ENCODE assay signal across 8 cellular contexts in the genomic region with DNA sequence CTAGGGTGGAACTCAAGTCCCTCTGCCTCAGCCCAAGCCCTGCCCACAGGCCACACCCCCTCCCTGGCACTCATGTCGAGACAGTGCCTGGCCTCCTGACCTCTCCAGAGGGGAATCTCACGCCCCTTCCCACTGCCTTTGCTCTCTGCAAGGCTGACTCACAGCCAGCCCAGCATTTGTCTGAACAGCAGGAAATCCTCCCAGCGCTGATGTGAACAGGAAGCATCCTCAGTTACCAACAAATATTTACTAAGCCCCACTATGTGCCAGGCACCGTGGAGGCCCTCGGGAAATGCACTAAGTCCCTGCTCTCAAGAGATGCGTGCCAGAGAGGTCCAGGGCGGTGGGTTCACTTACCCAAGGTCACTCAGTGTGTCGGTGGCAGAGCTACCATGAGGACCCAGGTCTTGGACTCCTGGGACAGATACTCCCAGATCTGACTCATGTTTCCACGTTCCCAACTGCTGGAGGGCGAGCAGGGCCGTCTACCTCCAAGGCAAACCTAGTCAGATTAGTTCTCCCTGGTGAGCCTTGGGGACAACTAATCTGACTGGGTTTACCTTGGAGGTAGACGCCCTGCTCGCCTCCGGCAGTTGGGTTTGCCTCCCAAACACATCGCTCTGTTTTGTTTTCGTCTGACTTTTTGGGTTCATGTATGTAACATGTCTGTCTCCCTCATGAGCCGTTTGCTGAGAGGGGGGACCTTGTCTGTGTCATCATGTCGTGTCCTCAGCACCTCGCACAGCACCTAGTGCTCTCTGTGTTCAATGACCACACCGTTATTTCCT. TPM values are rescaled to one million over a fixed set of nuclear protein-coding genes. Genes with fewer than 3 reads are reported as not detected.
DNase-seq lines count a peak whose midpoint lies in the region; ATAC-seq and TF ChIP-seq lines count a peak whose summit lies in the region.

No MANE protein-coding gene starts in this region.

- no peak overlapping the region for H3K9ac ChIP-seq in stomach smooth muscle (ENCODE audit: low read length in 2 of 2)

- no peak overlapping the region for H3K4me3 ChIP-seq in breast epithelium
- H3K4me3 ChIP-seq in stomach smooth muscle (ENCODE audit: low read length in 2 of 2) = no peak overlapping the region

- H3K9me3 ChIP-seq in breast epithelium (no peaks in the 10 kb centered on the region), stomach smooth muscle (ENCODE audit: control insufficient read depth in 2 of 2, low read length in 2 of 2) (peaks cover 0 to 3% of the 10 kb centered on the region in 2 donors)

- ATAC-seq in left colon (peak; percentile 8), GM21825 (IDR thresholded peaks at IDR 0.05; ENCODE audit: unreplicated experiment) (no peak)

- H3K4me1 ChIP-seq in breast epithelium (peaks cover 3 to 4% of the 10 kb centered on the region in 2 donors), stomach smooth muscle (ENCODE audit: control insufficient read depth, insufficient read depth, low read length) (peaks cover 32% of the 10 kb centered on the region)

- TF ChIP-seq POLR2A in breast epithelium (IDR thresholded peaks at IDR 0.05) = no peak

- H3K27me3 ChIP-seq in breast epithelium = no peaks in the 10 kb centered on the region
- no peaks in the 10 kb centered on the region for H3K27me3 ChIP-seq in stomach smooth muscle (ENCODE audit: control insufficient read depth in 1 of 2, insufficient read depth in 2 of 2, low read length in 2 of 2)

- no peak for TF ChIP-seq CTCF in breast epithelium (IDR thresholded peaks at IDR 0.05)

- H3K27ac ChIP-seq in breast epithelium = peak overlapping the region; percentile 71 to 89
- H3K27ac ChIP-seq in stomach smooth muscle (ENCODE audit: low read length) = peak overlapping the region; percentile 37

- DNase-seq in HCEC 1CT (peak; percentile 70), SW480 (ENCODE audit: low spot score) (peak; percentile 34), breast epithelium (ENCODE audit: low spot score in 2 of 2) (no peak), left colon (peak; percentile 57 to 67), occipital lobe (lab: John Stamatoyannopoulos, UW) (no peak), GOT3 (lab: John Stamatoyannopoulos, UW) (no peak)

- intact Hi-C loops in breast epithelium (cut with DNase I; ENCODE audit: low total_unique reads) (loop anchor here (1.0 kb wide), 1 partner anchor 25 kb away; no protein-coding TSS in a partner anchor), left colon (cut with DNase I, micrococcal nuclease) (no loop called here)

- H3K36me3 ChIP-seq in breast epithelium = no peaks in the 10 kb centered on the region
- no peaks in the 10 kb centered on the region for H3K36me3 ChIP-seq in stomach smooth muscle (ENCODE audit: control insufficient read depth in 2 of 2, insufficient read depth in 2 of 2, low read length in 2 of 2)

RNA-seq across cellular contexts. Expression of gene ADA, which starts 7.7 kb away (rescaled TPM):
- 10 to 100 TPM in 2 of 3 donors, 1 to 10 TPM in 1; 5.7 to 46.2 (median 11.5) TPM for total RNA-seq in breast epithelium
- total RNA-seq in left colon = 1 to 10 TPM; 2.5 to 3.4 TPM
- 1.7 TPM for total RNA-seq in occipital lobe

Comparison
In these comparisons a context has a peak if more than half of its experiments do, and no peak if none do; other contexts are left out.
1. DNase-seq: peak in HCEC 1CT (single experiment), SW480 (single experiment) and left colon (2 of 2); none in breast epithelium (0 of 2), occipital lobe (single experiment) and GOT3 (single experiment).